ENCODE assay signal across 24 cellular contexts in genomic region chr2:226761195-226761583, GRCh38. TPM values are rescaled to one million over a fixed set of nuclear protein-coding genes. Genes with fewer than 3 reads are reported as not detected.
DNase-seq lines count a peak whose midpoint lies in the region; ATAC-seq and TF ChIP-seq lines count a peak whose summit lies in the region.
"Had no signal": no experiment of that assay in that cellular context is flagged by ENCODE, and none has a peak within 500 bp of the region (broad histone marks: within the 10 kb centered on the region; RNA-seq: fewer than 3 reads in every experiment).

No MANE protein-coding gene starts in this region.

- H3K4me2 ChIP-seq in HCT116 (ENCODE audit: low read length) (peak overlapping the region; percentile 72), smooth muscle cell (no peak overlapping the region)

- no peak overlapping the region for H3K4me3 Mint-ChIP-seq in stimulated activated effector memory CD8-positive, alpha-beta T cell treated with anti-CD3 and anti-CD28 coated beads, Interleukin-12 subunit alpha, Interleukin-12 subunit beta, amount 100 ng/mL, for 72 hours
- H3K4me3 Mint-ChIP-seq: activated CD4-positive, alpha-beta T cell treated with anti-CD3 and anti-CD28 coated beads for 36 hours; B cell; central memory CD8-positive, alpha-beta T cell; natural killer cell; stimulated activated naive B cell treated with anti-CD40 and anti-IgM and Interleukin-4, amounts not matched to agents 10 μg/mL and 1 μg/mL and 100 μg/mL, for 72 hours had no signal

- peaks cover 74 to 95% of the 10 kb centered on the region in 2 experiments for H3K4me1 ChIP-seq in HCT116 (ENCODE audit: control insufficient read depth in 1 of 2, insufficient read depth in 2 of 2, low read length in 2 of 2)
- H3K4me1 ChIP-seq in adipocyte (ENCODE audit: control insufficient read depth, insufficient read depth, low read length) = peaks cover 50% of the 10 kb centered on the region
- H3K4me1 ChIP-seq in smooth muscle cell (ENCODE audit: low read depth) = peaks cover 6% of the 10 kb centered on the region

- peak in 2 of 3 experiments; percentile 17 to 41; a peak in 2 of 6 replicates for TF ChIP-seq CTCF in HCT116 (IDR thresholded peaks at IDR 0.05 in 2 of 3, conservative IDR thresholded peaks at IDR 0.05 in 1 of 3; ENCODE audit: borderline replicate concordance in 1 of 3, insufficient read depth in 1 of 3, low read depth in 2 of 3, low read length in 2 of 3)
- no peak for TF ChIP-seq CTCF in smooth muscle cell (IDR thresholded peaks at IDR 0.05; ENCODE audit: borderline replicate concordance, insufficient read depth, poor library complexity, severe bottlenecking)

- WGBS in smooth muscle cell (ENCODE audit: low lambda C conversion rate) = 88% methylated on average over 2 of the region's 2 CpGs

- H3F3A ChIP-seq in smooth muscle cell (ENCODE audit: low read depth) = no peaks in the 10 kb centered on the region

- DNase-seq in HCT116 (ENCODE audit: low read depth, low spot score) (no peak), adipocyte (ENCODE audit: low read depth) (no peak), left lobe of liver (ENCODE audit: low spot score) (no peak), smooth muscle cell (lab: John Stamatoyannopoulos, UW; ENCODE audit: unreplicated experiment) (no peak), G401 (ENCODE audit: low spot score) (no peak), SK-N-DZ (ENCODE audit: low spot score) (no peak), glomerular visceral epithelial cell (ENCODE audit: extremely low spot score) (no peak)
- no peak for DNase-seq in stimulated activated effector memory CD8-positive, alpha-beta T cell treated with anti-CD3 and anti-CD28 coated beads, Interleukin-12 subunit alpha, Interleukin-12 subunit beta, amount 100 ng/mL, for 72 hours (ENCODE audit: low spot score in 2 of 2)
- DNase-seq: activated CD4-positive, alpha-beta T cell treated with anti-CD3 and anti-CD28 coated beads for 36 hours; activated naive CD4-positive, alpha-beta T cell treated with anti-CD3 and anti-CD28 coated beads, Interleukin-2, amount 50 U/mL, for 16 hours; activated T-cell treated with anti-CD3 and anti-CD28 coated beads, Interleukin-2, amount 50 U/mL, for 48 hours; anterior cingulate cortex; DMS53; erythroblast; natural killer cell; NCI-H1092; NCI-H2029 treated with DMSO at 0.1 percent for 48 hours; ovary; stimulated activated CD4-positive, alpha-beta T cell treated with anti-CD3 and anti-CD28 coated beads, Interleukin-2, amount 100 ng/mL, for 24 hours; stimulated activated naive B cell treated with anti-CD40 and anti-IgM and Interleukin-4, amounts not matched to agents 10 μg/mL and 1 μg/mL and 100 μg/mL, for 72 hours had no signal

- in situ Hi-C loops in G401 (cut with HindIII; ENCODE audit: low sequenced_read_pairs) = no loop called here

- no peak for TF ChIP-seq POLR2A in HCT116 (IDR thresholded peaks at IDR 0.05; ENCODE audit: borderline replicate concordance, extremely low read depth, insufficient read depth, insufficient read length)

- H3K27me3 ChIP-seq in HCT116 (ENCODE audit: insufficient read depth, low read length) (no peaks in the 10 kb centered on the region), adipocyte (replicated peaks; ENCODE audit: control insufficient read depth, insufficient read depth, low read length) (no peaks in the 10 kb centered on the region), smooth muscle cell (ENCODE audit: low read depth) (no peaks in the 10 kb centered on the region)
- H3K27me3 ChIP-seq: ovary, SJSA1, tibial nerve had no signal

- no peaks in the 10 kb centered on the region for H4K20me1 ChIP-seq in HCT116 (ENCODE audit: insufficient read depth)
- H4K20me1 ChIP-seq in smooth muscle cell (ENCODE audit: low read depth) = peaks cover 34% of the 10 kb centered on the region

- POLR2A ChIA-PET in HCT116 (lab: Charles Lee) = interaction anchor here (0.8 to 1.8 kb wide), 5 partner anchors 23 to 576 kb away, joined by 3 to 5 read pairs (median 4); no protein-coding TSS in a partner anchor

- no TSS peak for BruUV-seq in HCT116 (replicated peaks; lab: Mats Ljungman, UMichigan)

- intact Hi-C loops in HCT116 (cut with micrococcal nuclease) = no loop called here

- H3K9ac ChIP-seq in HCT116 (ENCODE audit: low read length) (peak overlapping the region; percentile 66), adipocyte (ENCODE audit: low read length) (peak overlapping the region; percentile 35), smooth muscle cell (ENCODE audit: low read depth) (no peak overlapping the region)

- ATAC-seq in HCT116 = no peak
- peak; percentile 15 for ATAC-seq in left lobe of liver
- no peak for ATAC-seq in stimulated activated effector memory CD8-positive, alpha-beta T cell treated with anti-CD3 and anti-CD28 coated beads, Interleukin-12 subunit alpha, Interleukin-12 subunit beta, amount 100 ng/mL, for 72 hours
- ATAC-seq: activated CD4-positive, alpha-beta T cell treated with anti-CD3 and anti-CD28 coated beads for 36 hours; natural killer cell; stimulated activated naive B cell treated with anti-CD40 and anti-IgM and Interleukin-4, amounts not matched to agents 10 μg/mL and 1 μg/mL and 100 μg/mL, for 72 hours had no signal

- H3K36me3 ChIP-seq in HCT116 (ENCODE audit: control insufficient read depth in 1 of 2, insufficient read depth in 2 of 2, low read length in 2 of 2) (peaks cover 2 to 31% of the 10 kb centered on the region in 2 experiments; a peak in 2 of 4 replicates), adipocyte (ENCODE audit: control insufficient read depth, insufficient read depth, low read length, severe bottlenecking) (peaks cover 16% of the 10 kb centered on the region), smooth muscle cell (ENCODE audit: low read depth) (no peaks in the 10 kb centered on the region)
- H3K36me3 ChIP-seq: ovary, tibial nerve had no signal

- H3K27ac ChIP-seq in HCT116 (ENCODE audit: low read depth, low read length) (peak overlapping the region; percentile 96), smooth muscle cell (ENCODE audit: low read depth) (peak overlapping the region; percentile 48)
- H3K27ac ChIP-seq: SJSA1, tibial nerve had no signal

- H2AFZ ChIP-seq in HCT116 (ENCODE audit: low read depth, low read length, poor library complexity, severe bottlenecking) = no peak overlapping the region
- H2AFZ ChIP-seq in smooth muscle cell (ENCODE audit: low read depth) = no peak overlapping the region

- no peaks in the 10 kb centered on the region for H3K9me2 ChIP-seq in HCT116 (ENCODE audit: insufficient read depth)

- peaks cover 91% of the 10 kb centered on the region for H3K79me2 ChIP-seq in HCT116 (ENCODE audit: insufficient read depth, low read length)
- H3K79me2 ChIP-seq in smooth muscle cell (ENCODE audit: low read depth) = peaks cover 60% of the 10 kb centered on the region

- H3K4me1 Mint-ChIP-seq in stimulated activated effector memory CD8-positive, alpha-beta T cell treated with anti-CD3 and anti-CD28 coated beads, Interleukin-12 subunit alpha, Interleukin-12 subunit beta, amount 100 ng/mL, for 72 hours = no peaks in the 10 kb centered on the region
- H3K4me1 Mint-ChIP-seq: central memory CD8-positive, alpha-beta T cell; natural killer cell had no signal

- no peaks in the 10 kb centered on the region for H3K9me3 Mint-ChIP-seq in stimulated activated effector memory CD8-positive, alpha-beta T cell treated with anti-CD3 and anti-CD28 coated beads, Interleukin-12 subunit alpha, Interleukin-12 subunit beta, amount 100 ng/mL, for 72 hours
- H3K9me3 Mint-ChIP-seq: central memory CD8-positive, alpha-beta T cell; natural killer cell had no signal

- H3K9me3 ChIP-seq in HCT116 (ENCODE audit: control insufficient read depth in 1 of 2, insufficient read depth in 1 of 2, low read depth in 1 of 2, low read length in 2 of 2) (no peaks in the 10 kb centered on the region), adipocyte (ENCODE audit: control insufficient read depth, low read length) (peaks cover 13% of the 10 kb centered on the region), smooth muscle cell (replicated peaks; ENCODE audit: low read depth) (no peaks in the 10 kb centered on the region)
- H3K9me3 ChIP-seq: ovary, SJSA1, tibial nerve had no signal

- CTCF ChIA-PET in HCT116 (lab: Charles Lee) = interaction anchor here (0.8 to 1.7 kb wide), 8 partner anchors 9 to 547 kb away, joined by 3 to 7 read pairs (median 4); partner anchors contain the start of gene IRS1

- H3K4me3 ChIP-seq in HCT116 (replicated peaks in 1 of 2; ENCODE audit: low read depth in 1 of 2, low read length in 2 of 2) = no peak overlapping the region
- H3K4me3 ChIP-seq in adipocyte (ENCODE audit: low read length) = peak overlapping the region; percentile 8
- H3K4me3 ChIP-seq in smooth muscle cell = no peak overlapping the region
- H3K4me3 ChIP-seq: ovary, SJSA1, tibial nerve had no signal

- no peak overlapping the region for H3K27ac Mint-ChIP-seq in stimulated activated effector memory CD8-positive, alpha-beta T cell treated with anti-CD3 and anti-CD28 coated beads, Interleukin-12 subunit alpha, Interleukin-12 subunit beta, amount 100 ng/mL, for 72 hours
- H3K27ac Mint-ChIP-seq: activated CD4-positive, alpha-beta T cell treated with anti-CD3 and anti-CD28 coated beads for 36 hours; B cell; natural killer cell; stimulated activated naive B cell treated with anti-CD40 and anti-IgM and Interleukin-4, amounts not matched to agents 10 μg/mL and 1 μg/mL and 100 μg/mL, for 72 hours had no signal

- RAD21 ChIA-PET in HCT116 (lab: Charles Lee; ENCODE audit: low non-redundant PET in 1 of 2, low total read pairs in 2 of 2, uncharacterized antibody in 2 of 2, unreplicated experiment in 2 of 2) = no interaction called here

- no peak for TF ChIP-seq RAD21 in HCT116 (IDR thresholded peaks at IDR 0.05; ENCODE audit: low read depth)

- H3K36me3 Mint-ChIP-seq in stimulated activated effector memory CD8-positive, alpha-beta T cell treated with anti-CD3 and anti-CD28 coated beads, Interleukin-12 subunit alpha, Interleukin-12 subunit beta, amount 100 ng/mL, for 72 hours = no peaks in the 10 kb centered on the region
- H3K36me3 Mint-ChIP-seq: natural killer cell had no signal

RNA-seq across cellular contexts. Expression of gene IRS1, which starts 38.4 kb away (rescaled TPM):
- total RNA-seq in HCT116 (2021; ENCODE audit: unreplicated experiment) = 88.8 TPM
- polyA plus RNA-seq in HCT116 (2012) = 39.4 and 44.1 TPM in 2 replicates
- total RNA-seq in left lobe of liver = 25.3 TPM
- total RNA-seq in smooth muscle cell = 14.3 and 14.6 TPM in 2 replicates
- polyA plus RNA-seq in smooth muscle cell = 8.6 and 9.4 TPM in 2 replicates
- 24.6 and 26.5 TPM in 2 replicates for total RNA-seq in G401 (2014; rRNA removed; shearing (Covaris generic))
- polyA plus RNA-seq in SK-N-DZ (2014; cell fraction: cytosol; rRNA removed) = 2.2 and 2.5 TPM in 2 replicates
- polyA plus RNA-seq in SK-N-DZ (2014; cell fraction: nucleus; rRNA removed) = 0.96 and 1.3 TPM in 2 replicates
